Comparison of ENCODE assay signal across 12 cellular contexts in genomic region chr15:74200871-74201419, GRCh38. TPM values are rescaled to one million over a fixed set of nuclear protein-coding genes. Genes with fewer than 3 reads are reported as not detected.
A peak's percentile ranks its signal among the peaks of the same experiment; 100 is the strongest.
DNase-seq lines count a peak whose midpoint lies in the region; ATAC-seq and TF ChIP-seq lines count a peak whose summit lies in the region.
"Had no signal": no experiment of that assay in that cellular context is flagged by ENCODE, and none has a peak within 500 bp of the region (broad histone marks: within the 10 kb centered on the region; RNA-seq: fewer than 3 reads in every experiment).

No MANE protein-coding gene starts in this region.

- no peak overlapping the region for H3K27ac ChIP-seq in right cardiac atrium (ENCODE audit: low read length)

- peaks cover 20% of the 10 kb centered on the region for H3K4me1 ChIP-seq in right cardiac atrium (ENCODE audit: control insufficient read depth, insufficient read depth, low read length)

- peak overlapping the region; percentile 15 for H3K27ac Mint-ChIP-seq in activated T-cell treated with anti-CD3 and anti-CD28 coated beads, Interleukin-2, amount 50 U/mL, for 72 hours
- H3K27ac Mint-ChIP-seq in WTC11 (no peak overlapping the region), type B pancreatic cell (peak overlapping the region; percentile 93)
- H3K27ac Mint-ChIP-seq: activated naive CD8-positive, alpha-beta T cell treated with anti-CD3 and anti-CD28 coated beads, Interleukin-2, amount 10 ng/mL, durations not matched to agents 7 days and 5 days; T-helper 2 cell treated with Interferon-gamma antibody and Interleukin-4, amounts not matched to agents 5 μg/mL and 100 μg/mL, for 36 hours had no signal

- no peak overlapping the region for H3K4me3 Mint-ChIP-seq in activated T-cell treated with anti-CD3 and anti-CD28 coated beads, Interleukin-2, amount 50 U/mL, for 72 hours
- H3K4me3 Mint-ChIP-seq in WTC11 (peak overlapping the region; percentile 39), type B pancreatic cell (peak overlapping the region; percentile 86)
- no peak overlapping the region for H3K4me3 Mint-ChIP-seq in activated T-cell treated with anti-CD3 and anti-CD28 coated beads, Interleukin-2, amount 50 U/mL, for 4 hours
- H3K4me3 Mint-ChIP-seq: activated naive CD8-positive, alpha-beta T cell treated with anti-CD3 and anti-CD28 coated beads, Interleukin-2, amount 10 ng/mL, durations not matched to agents 7 days and 5 days; T-helper 2 cell treated with Interferon-gamma antibody and Interleukin-4, amounts not matched to agents 5 μg/mL and 100 μg/mL, for 36 hours had no signal

- POLR2A ChIA-PET in WTC11 (lab: Charles Lee) = interaction anchor here (0.6 kb wide), 1 partner anchor 58 kb away, joined by 4 read pairs; no protein-coding TSS in a partner anchor

- H3K4me1 Mint-ChIP-seq in activated T-cell treated with anti-CD3 and anti-CD28 coated beads, Interleukin-2, amount 50 U/mL, for 72 hours (ENCODE audit: low read depth) = peaks cover 8% of the 10 kb centered on the region
- H3K4me1 Mint-ChIP-seq in WTC11 (peaks cover 60% of the 10 kb centered on the region), type B pancreatic cell (ENCODE audit: unreplicated experiment) (peaks cover 51% of the 10 kb centered on the region)
- H3K4me1 Mint-ChIP-seq in activated T-cell treated with anti-CD3 and anti-CD28 coated beads, Interleukin-2, amount 50 U/mL, for 4 hours (ENCODE audit: low read depth) = no peaks in the 10 kb centered on the region

- no peaks in the 10 kb centered on the region for H3K27me3 ChIP-seq in right cardiac atrium (ENCODE audit: control insufficient read depth, insufficient read depth)

- peaks cover 20% of the 10 kb centered on the region for H3K27me3 Mint-ChIP-seq in activated T-cell treated with anti-CD3 and anti-CD28 coated beads, Interleukin-2, amount 50 U/mL, for 72 hours (ENCODE audit: low read depth)
- H3K27me3 Mint-ChIP-seq in WTC11 (ENCODE audit: low read depth) (peaks cover 14% of the 10 kb centered on the region), type B pancreatic cell (peaks cover 4% of the 10 kb centered on the region)
- peaks cover 9% of the 10 kb centered on the region for H3K27me3 Mint-ChIP-seq in activated T-cell treated with anti-CD3 and anti-CD28 coated beads, Interleukin-2, amount 50 U/mL, for 4 hours (ENCODE audit: low read depth)

- WGBS in right cardiac atrium = 70% methylated on average over 8 of the region's 8 CpGs

- no peak overlapping the region for H3K4me3 ChIP-seq in right cardiac atrium (ENCODE audit: low read length)

- no peaks in the 10 kb centered on the region for H3K9me3 ChIP-seq in right cardiac atrium (ENCODE audit: control insufficient read depth, low read length)

- intact Hi-C loops in right cardiac atrium (cut with DNase I) = no loop called here

- H3K36me3 Mint-ChIP-seq in activated T-cell treated with anti-CD3 and anti-CD28 coated beads, Interleukin-2, amount 50 U/mL, for 72 hours (ENCODE audit: insufficient read depth in 2 of 2) = no peaks in the 10 kb centered on the region
- H3K36me3 Mint-ChIP-seq in WTC11 (0 out of 2 replicates have a peak, but pooled peaks cover 3% of the 10 kb centered on the region), type B pancreatic cell (no peaks in the 10 kb centered on the region)
- H3K36me3 Mint-ChIP-seq in activated T-cell treated with anti-CD3 and anti-CD28 coated beads, Interleukin-2, amount 50 U/mL, for 4 hours (ENCODE audit: insufficient read depth) = no peaks in the 10 kb centered on the region
- H3K36me3 Mint-ChIP-seq: activated naive CD8-positive, alpha-beta T cell treated with anti-CD3 and anti-CD28 coated beads, Interleukin-2, amount 10 ng/mL, durations not matched to agents 7 days and 5 days had no signal

- CTCF ChIA-PET in WTC11 (lab: Charles Lee) = interaction anchor here (5.7 kb wide), 1 partner anchor 109 kb away, joined by 78 read pairs; no protein-coding TSS in a partner anchor

- peak in 1 of 2 donors; percentile 4 for ATAC-seq in activated T-cell treated with anti-CD3 and anti-CD28 coated beads, Interleukin-2, amount 50 U/mL, for 72 hours (replicated peaks in 1 of 2)
- ATAC-seq in WTC11 = no peak
- no peak for ATAC-seq in right cardiac atrium
- no peak for ATAC-seq in activated T-cell treated with anti-CD3 and anti-CD28 coated beads, Interleukin-2, amount 50 U/mL, for 4 hours

- TF ChIP-seq CTCF in WTC11 (IDR thresholded peaks at IDR 0.05) (no peak), type B pancreatic cell (conservative IDR thresholded peaks at IDR 0.05) (no peak)

- no peak for DNase-seq in activated T-cell treated with anti-CD3 and anti-CD28 coated beads, Interleukin-2, amount 50 U/mL, for 72 hours
- DNase-seq in activated T-cell treated with anti-CD3 and anti-CD28 coated beads, Interleukin-2, amount 50 U/mL, for 48 hours = no peak
- DNase-seq in WTC11 (ENCODE audit: low spot score) (no peak), right cardiac atrium (peak in 2 of 3 donors; percentile 71 to 79), type B pancreatic cell (ENCODE audit: extremely low spot score, unreplicated experiment) (no peak), NCI-H1105 treated with DMSO at 0.1 percent for 48 hours (lab: John Stamatoyannopoulos, UW) (no peak), HCEC 1CT (no peak)
- DNase-seq in activated T-cell treated with anti-CD3 and anti-CD28 coated beads, Interleukin-2, amount 50 U/mL, for 4 hours = no peak
- DNase-seq: activated CD8-positive, alpha-beta memory T cell treated with anti-CD3 and anti-CD28 coated beads for 24 hours; activated naive CD8-positive, alpha-beta T cell treated with anti-CD3 and anti-CD28 coated beads, Interleukin-2, amount 10 ng/mL, durations not matched to agents 7 days and 5 days; NCI-H1694 had no signal

- no peaks in the 10 kb centered on the region for H3K9me3 Mint-ChIP-seq in activated T-cell treated with anti-CD3 and anti-CD28 coated beads, Interleukin-2, amount 50 U/mL, for 72 hours
- H3K9me3 Mint-ChIP-seq in WTC11 = no peaks in the 10 kb centered on the region
- no peaks in the 10 kb centered on the region for H3K9me3 Mint-ChIP-seq in type B pancreatic cell
- H3K9me3 Mint-ChIP-seq in activated T-cell treated with anti-CD3 and anti-CD28 coated beads, Interleukin-2, amount 50 U/mL, for 4 hours = no peaks in the 10 kb centered on the region
- H3K9me3 Mint-ChIP-seq: activated naive CD8-positive, alpha-beta T cell treated with anti-CD3 and anti-CD28 coated beads, Interleukin-2, amount 10 ng/mL, durations not matched to agents 7 days and 5 days; T-helper 2 cell treated with Interferon-gamma antibody and Interleukin-4, amounts not matched to agents 5 μg/mL and 100 μg/mL, for 36 hours had no signal

TF ChIP-seq in WTC11, 78 proteins besides CTCF, POLR2A, EP300 and RAD21 (continues in another document):
- TF ChIP-seq E2F4 (CRISPR knock-in tag; IDR thresholded peaks at IDR 0.05; ENCODE audit: borderline replicate concordance, low read depth) = no peak

RNA-seq across cellular contexts. Expression of gene STRA6, which starts 1.6 kb away (rescaled TPM):
- under 1 TPM; 0.43 to 0.46 TPM for total RNA-seq in activated T-cell treated with anti-CD3 and anti-CD28 coated beads, Interleukin-2, amount 50 U/mL, for 72 hours
- total RNA-seq in WTC11 (2021) (20.1 to 23.2 TPM (median 21.7 TPM) in 3 replicates), right cardiac atrium (under 1 TPM; 0.20 to 0.58 (median 0.37) TPM), type B pancreatic cell (ENCODE audit: low replicate concordance) (19.2 and 158 TPM in 2 replicates)
- polyA plus RNA-seq in right cardiac atrium = 0.25 TPM
- not detected for total RNA-seq in activated T-cell treated with anti-CD3 and anti-CD28 coated beads, Interleukin-2, amount 50 U/mL, for 4 hours
- total RNA-seq: activated naive CD8-positive, alpha-beta T cell treated with anti-CD3 and anti-CD28 coated beads, Interleukin-2, amount 10 ng/mL, durations not matched to agents 7 days and 5 days had no signal

RNA-seq across cellular contexts. Expression of gene ISLR, which starts 27.4 kb away (rescaled TPM):
- under 1 TPM in 1 of 2 donors, not detected in 1; 0.12 TPM for total RNA-seq in activated T-cell treated with anti-CD3 and anti-CD28 coated beads, Interleukin-2, amount 50 U/mL, for 72 hours
- total RNA-seq in WTC11 (2021) (0.50 to 0.63 TPM (median 0.62 TPM) in 3 replicates), right cardiac atrium (10 to 100 TPM; 21.6 to 33.5 (median 24.7) TPM), type B pancreatic cell (ENCODE audit: low replicate concordance) (0.24 and 41.6 TPM in 2 replicates)
- polyA plus RNA-seq in right cardiac atrium = 29.5 TPM
- total RNA-seq in activated T-cell treated with anti-CD3 and anti-CD28 coated beads, Interleukin-2, amount 50 U/mL, for 4 hours = under 1 TPM in 1 of 3 donors, not detected in 2; 0.26 TPM
- total RNA-seq: activated naive CD8-positive, alpha-beta T cell treated with anti-CD3 and anti-CD28 coated beads, Interleukin-2, amount 10 ng/mL, durations not matched to agents 7 days and 5 days had no signal

RNA-seq across cellular contexts. Expression of gene CCDC33, which starts 35.2 kb away (rescaled TPM):
- not detected for total RNA-seq in activated T-cell treated with anti-CD3 and anti-CD28 coated beads, Interleukin-2, amount 50 U/mL, for 72 hours
- total RNA-seq in WTC11 (2021) = 5.6 to 10.6 TPM (median 6.1 TPM) in 3 replicates
- not detected for total RNA-seq in right cardiac atrium
- polyA plus RNA-seq in right cardiac atrium = 0.07 TPM
- 2.2 and 5.0 TPM in 2 replicates for total RNA-seq in type B pancreatic cell (ENCODE audit: low replicate concordance)
- not detected for total RNA-seq in activated T-cell treated with anti-CD3 and anti-CD28 coated beads, Interleukin-2, amount 50 U/mL, for 4 hours

Comparison
In these comparisons a context has a peak if more than half of its experiments do, and no peak if none do; other contexts are left out.
1. DNase-seq: peak in right cardiac atrium (2 of 3); none in activated T-cell treated with anti-CD3 and anti-CD28 coated beads, Interleukin-2, amount 50 U/mL, for 72 hours (0 of 2), activated T-cell treated with anti-CD3 and anti-CD28 coated beads, Interleukin-2, amount 50 U/mL, for 48 hours (0 of 2), WTC11 (single experiment), type B pancreatic cell (single experiment), NCI-H1105 treated with DMSO at 0.1 percent for 48 hours (single experiment), activated T-cell treated with anti-CD3 and anti-CD28 coated beads, Interleukin-2, amount 50 U/mL, for 4 hours (single experiment) and HCEC 1CT (single experiment).
2. H3K4me3 Mint-ChIP-seq: peak in WTC11 (single experiment) and type B pancreatic cell (single experiment); none in activated T-cell treated with anti-CD3 and anti-CD28 coated beads, Interleukin-2, amount 50 U/mL, for 72 hours (0 of 2) and activated T-cell treated with anti-CD3 and anti-CD28 coated beads, Interleukin-2, amount 50 U/mL, for 4 hours (single experiment).
3. RNA of gene STRA6, which starts 1.6 kb away (total RNA-seq): 19.2 to 158 TPM in type B pancreatic cell and 20.1 to 23.2 TPM in WTC11; 0.43 to 0.46 TPM in activated T-cell treated with anti-CD3 and anti-CD28 coated beads, Interleukin-2, amount 50 U/mL, for 72 hours, 0.20 to 0.58 TPM in right cardiac atrium and not detected in activated T-cell treated with anti-CD3 and anti-CD28 coated beads, Interleukin-2, amount 50 U/mL, for 4 hours; every median in the first group is over 10 times any median in the second.